ENCODE assay signal across 33 cellular contexts in the genomic region with DNA sequence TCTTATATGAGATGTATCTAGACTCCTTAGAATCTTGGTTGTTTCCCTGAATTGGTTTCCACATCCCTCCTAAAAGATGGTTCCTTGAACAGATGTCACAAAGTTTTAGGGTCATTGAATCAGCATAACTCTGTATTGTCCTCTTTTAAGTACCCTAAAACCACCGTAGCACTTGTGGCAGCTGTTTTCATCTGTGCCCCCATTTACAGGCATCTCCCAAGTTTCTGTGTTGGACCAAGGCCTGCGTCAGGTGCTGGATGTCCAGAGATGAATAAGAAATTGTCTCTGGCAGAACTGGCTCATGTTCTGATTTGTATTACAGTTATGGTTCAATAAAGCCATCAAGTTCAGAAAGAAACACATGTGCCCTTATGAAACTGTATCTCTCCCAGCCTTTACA.
"Had no signal": no experiment of that assay in that cellular context is flagged by ENCODE, and none has a peak within 500 bp of the region (broad histone marks: within the 10 kb centered on the region; RNA-seq: fewer than 3 reads in every experiment).

No MANE protein-coding gene starts in this region.

- H3K4me3 ChIP-seq: adrenal gland, body of pancreas, colonic mucosa, esophagus squamous epithelium, gastroesophageal sphincter had no signal

- H3K27ac Mint-ChIP-seq: activated CD4-positive, alpha-beta memory T cell treated with anti-CD3 and anti-CD28 coated beads for 36 hours; activated CD4-positive, alpha-beta T cell treated with anti-CD3 and anti-CD28 coated beads for 36 hours; activated CD4-positive, alpha-beta T cell treated with anti-CD3 and anti-CD28 coated beads, Interleukin-2, amount 10 ng/mL, durations not matched to agents 24 days and 14 days; activated CD8-positive, alpha-beta memory T cell treated with anti-CD3 and anti-CD28 coated beads, Interleukin-2, amount 10 ng/mL, durations not matched to agents 7 days and 5 days; activated CD8-positive, alpha-beta T cell treated with anti-CD3 and anti-CD28 coated beads, Interleukin-2, amount 10 ng/mL, durations not matched to agents 7 days and 5 days; activated naive CD4-positive, alpha-beta T cell treated with anti-CD3 and anti-CD28 coated beads for 36 hours; activated naive CD4-positive, alpha-beta T cell treated with anti-CD3 and anti-CD28 coated beads, Interleukin-2, amount 50 U/mL, for 24 hours; activated naive CD8-positive, alpha-beta T cell treated with anti-CD3 and anti-CD28 coated beads for 36 hours; activated naive CD8-positive, alpha-beta T cell treated with anti-CD3 and anti-CD28 coated beads, Interleukin-2, amount 50 U/mL, for 24 hours; activated T-helper 1 cell treated with anti-CD3 and anti-CD28 coated beads, Interleukin-12 subunit alpha, Interleukin-12 subunit beta, Interleukin-2, Interleukin-4 antibody, amounts not matched to agents 30 ng/mL and 10 ng/mL and 1 ng/mL, durations not matched to agents 14 hours and 24 hours and 36 hours; activated T-helper 2 cell treated with anti-CD3 and anti-CD28 coated beads, Interferon-gamma antibody, Interleukin-2, Interleukin-4, amounts not matched to agents 10 μg/mL and 5 μg/mL and 100 μg/mL, durations not matched to agents 14 hours and 24 hours and 36 hours; T-helper 17 cell; T-helper 2 cell treated with Interferon-gamma antibody and Interleukin-4, amounts not matched to agents 5 μg/mL and 100 μg/mL, for 36 hours had no signal

- H3K4me3 Mint-ChIP-seq: activated CD4-positive, alpha-beta memory T cell treated with anti-CD3 and anti-CD28 coated beads for 36 hours; activated CD4-positive, alpha-beta T cell treated with anti-CD3 and anti-CD28 coated beads for 36 hours; activated CD4-positive, alpha-beta T cell treated with anti-CD3 and anti-CD28 coated beads, Interleukin-2, amount 10 ng/mL, durations not matched to agents 24 days and 14 days; activated CD8-positive, alpha-beta memory T cell treated with anti-CD3 and anti-CD28 coated beads, Interleukin-2, amount 10 ng/mL, durations not matched to agents 7 days and 5 days; activated CD8-positive, alpha-beta T cell treated with anti-CD3 and anti-CD28 coated beads, Interleukin-2, amount 10 ng/mL, durations not matched to agents 7 days and 5 days; activated naive CD4-positive, alpha-beta T cell treated with anti-CD3 and anti-CD28 coated beads for 36 hours; activated naive CD4-positive, alpha-beta T cell treated with anti-CD3 and anti-CD28 coated beads, Interleukin-2, amount 50 U/mL, for 24 hours; activated naive CD8-positive, alpha-beta T cell treated with anti-CD3 and anti-CD28 coated beads for 36 hours; activated naive CD8-positive, alpha-beta T cell treated with anti-CD3 and anti-CD28 coated beads, Interleukin-2, amount 50 U/mL, for 24 hours; activated T-helper 1 cell treated with anti-CD3 and anti-CD28 coated beads, Interleukin-12 subunit alpha, Interleukin-12 subunit beta, Interleukin-2, Interleukin-4 antibody, amounts not matched to agents 30 ng/mL and 10 ng/mL and 1 ng/mL, durations not matched to agents 14 hours and 24 hours and 36 hours; T-helper 17 cell; T-helper 2 cell treated with Interferon-gamma antibody and Interleukin-4, amounts not matched to agents 5 μg/mL and 100 μg/mL, for 36 hours had no signal

- H3K9me3 ChIP-seq: adrenal gland, body of pancreas, colonic mucosa, esophagus squamous epithelium had no signal

- ATAC-seq: activated CD4-positive, alpha-beta T cell treated with anti-CD3 and anti-CD28 coated beads for 36 hours; activated CD8-positive, alpha-beta memory T cell treated with anti-CD3 and anti-CD28 coated beads, Interleukin-2, amount 10 ng/mL, durations not matched to agents 7 days and 5 days; activated CD8-positive, alpha-beta T cell treated with anti-CD3 and anti-CD28 coated beads, Interleukin-2, amount 10 ng/mL, durations not matched to agents 7 days and 5 days; activated naive CD8-positive, alpha-beta T cell treated with anti-CD3 and anti-CD28 coated beads, Interleukin-2, amount 50 U/mL, for 24 hours; body of pancreas; gastroesophageal sphincter; T-helper 17 cell had no signal

- H3K4me1 ChIP-seq: adrenal gland, body of pancreas, colonic mucosa, esophagus squamous epithelium had no signal

- H3K27me3 ChIP-seq: adrenal gland, body of pancreas, colonic mucosa, esophagus squamous epithelium, gastroesophageal sphincter had no signal

- DNase-seq: activated CD4-positive, alpha-beta memory T cell treated with anti-CD3 and anti-CD28 coated beads for 36 hours; activated CD4-positive, alpha-beta T cell treated with anti-CD3 and anti-CD28 coated beads for 36 hours; activated CD4-positive, alpha-beta T cell treated with anti-CD3 and anti-CD28 coated beads, Interleukin-2, amount 10 ng/mL, durations not matched to agents 24 days and 14 days; activated CD4-positive, CD25-positive, alpha-beta regulatory T cell; activated CD4-positive, CD25-positive, alpha-beta regulatory T cell treated with anti-CD3 and anti-CD28 coated beads, Interleukin-2, amount 50 U/mL, for 72 hours; activated CD8-positive, alpha-beta memory T cell treated with anti-CD3 and anti-CD28 coated beads, Interleukin-2, amount 10 ng/mL, durations not matched to agents 7 days and 5 days; activated CD8-positive, alpha-beta memory T cell treated with anti-CD3 and anti-CD28 coated beads, Interleukin-2, amount 50 U/mL, for 4 hours; activated CD8-positive, alpha-beta T cell treated with anti-CD3 and anti-CD28 coated beads, Interleukin-2, amount 10 ng/mL, durations not matched to agents 7 days and 5 days; activated effector memory CD4-positive, alpha-beta T cell treated with anti-CD3 and anti-CD28 coated beads, Interleukin-2, amount 50 U/mL, for 16 hours; activated naive CD4-positive, alpha-beta T cell treated with anti-CD3 and anti-CD28 coated beads for 36 hours; activated naive CD8-positive, alpha-beta T cell treated with anti-CD3 and anti-CD28 coated beads for 36 hours; activated naive CD8-positive, alpha-beta T cell treated with anti-CD3 and anti-CD28 coated beads, Interleukin-2, amount 50 U/mL, for 24 hours; activated T-cell treated with anti-CD3 and anti-CD28 coated beads, Interleukin-2, amount 50 U/mL, for 1 hour; activated T-cell treated with anti-CD3 and anti-CD28 coated beads, Interleukin-2, amount 50 U/mL, for 48 hours; adrenal gland; amygdala; aorta; body of pancreas; caudate nucleus; colonic mucosa; effector CD8-positive, alpha-beta T cell; esophagus squamous epithelium; foreskin melanocyte; T-helper 1 cell; T-helper 17 cell; T1000 had no signal

- H3K27me3 Mint-ChIP-seq: activated CD4-positive, alpha-beta memory T cell treated with anti-CD3 and anti-CD28 coated beads for 36 hours; activated CD4-positive, alpha-beta T cell treated with anti-CD3 and anti-CD28 coated beads for 36 hours; activated CD4-positive, alpha-beta T cell treated with anti-CD3 and anti-CD28 coated beads, Interleukin-2, amount 10 ng/mL, durations not matched to agents 24 days and 14 days; activated CD8-positive, alpha-beta memory T cell treated with anti-CD3 and anti-CD28 coated beads, Interleukin-2, amount 10 ng/mL, durations not matched to agents 7 days and 5 days; activated naive CD4-positive, alpha-beta T cell treated with anti-CD3 and anti-CD28 coated beads, Interleukin-2, amount 50 U/mL, for 24 hours; activated naive CD8-positive, alpha-beta T cell treated with anti-CD3 and anti-CD28 coated beads for 36 hours; activated naive CD8-positive, alpha-beta T cell treated with anti-CD3 and anti-CD28 coated beads, Interleukin-2, amount 50 U/mL, for 24 hours; T-helper 17 cell had no signal

- H3K4me1 Mint-ChIP-seq: activated naive CD4-positive, alpha-beta T cell treated with anti-CD3 and anti-CD28 coated beads, Interleukin-2, amount 50 U/mL, for 24 hours; activated naive CD8-positive, alpha-beta T cell treated with anti-CD3 and anti-CD28 coated beads, Interleukin-2, amount 50 U/mL, for 24 hours had no signal

- H3K27ac ChIP-seq: body of pancreas, colonic mucosa, epithelial cell of prostate, esophagus squamous epithelium had no signal

- H3K9me3 Mint-ChIP-seq: activated CD4-positive, alpha-beta memory T cell treated with anti-CD3 and anti-CD28 coated beads for 36 hours; activated CD4-positive, alpha-beta T cell treated with anti-CD3 and anti-CD28 coated beads, Interleukin-2, amount 10 ng/mL, durations not matched to agents 24 days and 14 days; activated naive CD4-positive, alpha-beta T cell treated with anti-CD3 and anti-CD28 coated beads for 36 hours; activated naive CD4-positive, alpha-beta T cell treated with anti-CD3 and anti-CD28 coated beads, Interleukin-2, amount 50 U/mL, for 24 hours; activated naive CD8-positive, alpha-beta T cell treated with anti-CD3 and anti-CD28 coated beads for 36 hours; activated naive CD8-positive, alpha-beta T cell treated with anti-CD3 and anti-CD28 coated beads, Interleukin-2, amount 50 U/mL, for 24 hours; activated T-helper 1 cell treated with anti-CD3 and anti-CD28 coated beads, Interleukin-12 subunit alpha, Interleukin-12 subunit beta, Interleukin-2, Interleukin-4 antibody, amounts not matched to agents 30 ng/mL and 10 ng/mL and 1 ng/mL, durations not matched to agents 14 hours and 24 hours and 36 hours; activated T-helper 2 cell treated with anti-CD3 and anti-CD28 coated beads, Interferon-gamma antibody, Interleukin-2, Interleukin-4, amounts not matched to agents 10 μg/mL and 5 μg/mL and 100 μg/mL, durations not matched to agents 14 hours and 24 hours and 36 hours; T-helper 2 cell treated with Interferon-gamma antibody and Interleukin-4, amounts not matched to agents 5 μg/mL and 100 μg/mL, for 36 hours had no signal

- FAIRE-seq: endothelial cell of umbilical vein had no signal
